ENCODE assay signal across 16 cellular contexts in genomic region chr15:85496146-85496545, GRCh38.
DNase-seq lines count a peak whose midpoint lies in the region; ATAC-seq, FAIRE-seq and TF ChIP-seq lines count a peak whose summit lies in the region.
"Had no signal": no experiment of that assay in that cellular context is flagged by ENCODE, and none has a peak within 500 bp of the region (broad histone marks: within the 10 kb centered on the region; RNA-seq: fewer than 3 reads in every experiment).

No MANE protein-coding gene starts in this region.

- peak overlapping the region in 1 of 4 donors; percentile 26 for H3K4me3 Mint-ChIP-seq in CD4-positive, CD25-positive, alpha-beta regulatory T cell
- H3K4me3 Mint-ChIP-seq in endothelial cell (ENCODE audit: unreplicated experiment) (no peak overlapping the region), neural progenitor cell (no peak overlapping the region)

- ATAC-seq in CD4-positive, CD25-positive, alpha-beta regulatory T cell (ENCODE audit: low read depth in 2 of 2), result no peak
- no peak for ATAC-seq in HG02798 (IDR thresholded peaks at IDR 0.05; ENCODE audit: poor library complexity, unreplicated experiment)

- H3K36me3 Mint-ChIP-seq in CD4-positive, CD25-positive, alpha-beta regulatory T cell, result peaks cover 3% of the 10 kb centered on the region
- peaks cover 4% of the 10 kb centered on the region for H3K36me3 Mint-ChIP-seq in endothelial cell (ENCODE audit: low read depth, unreplicated experiment)
- H3K36me3 Mint-ChIP-seq in neural progenitor cell, result peaks cover 3% of the 10 kb centered on the region

- no peak for DNase-seq in CD4-positive, CD25-positive, alpha-beta regulatory T cell
- DNase-seq in endothelial cell (ENCODE audit: low spot score) (no peak), neural progenitor cell (ENCODE audit: low spot score) (no peak), urothelium cell line (ENCODE audit: low spot score) (no peak), NCI-H2029 treated with DMSO at 0.1 percent for 48 hours (lab: John Stamatoyannopoulos, UW) (no peak)
- DNase-seq: Calu3, HCEC 1CT, MV-4-11, NCI-H2029, NCI-H748 treated with DMSO at 0.1 percent for 48 hours had no signal

- no peak overlapping the region for H3K27ac ChIP-seq in CD4-positive, CD25-positive, alpha-beta regulatory T cell (ENCODE audit: insufficient read depth, low read length, poor library complexity, severe bottlenecking)
- H3K27ac ChIP-seq in HUES48 (ENCODE audit: low read depth, low read length) (peak overlapping the region; percentile 47), neural progenitor cell (no peak overlapping the region)
- H3K27ac ChIP-seq: HL-60, SK-N-MC had no signal

- FAIRE-seq in urothelium cell line (lab: Jason Lieb, UNC), result no peak
- FAIRE-seq: HTR-8/SVneo had no signal

- TF ChIP-seq CTCF in endothelial cell (IDR thresholded peaks at IDR 0.05; ENCODE audit: unreplicated experiment) (no peak), neural progenitor cell (IDR thresholded peaks at IDR 0.05) (no peak)

- H3K4me3 ChIP-seq in CD4-positive, CD25-positive, alpha-beta regulatory T cell (ENCODE audit: low read depth, low read length), result no peak overlapping the region
- H3K4me3 ChIP-seq in HUES48 (ENCODE audit: low read depth, low read length), result no peak overlapping the region
- no peak overlapping the region for H3K4me3 ChIP-seq in neural progenitor cell
- H3K4me3 ChIP-seq: SK-N-MC had no signal

- H4K20me1 ChIP-seq in neural progenitor cell (ENCODE audit: low read depth), result peaks cover 81% of the 10 kb centered on the region

- H3F3A ChIP-seq in neural progenitor cell (ENCODE audit: low read depth), result no peaks in the 10 kb centered on the region

- no peaks in the 10 kb centered on the region for H3K27me3 Mint-ChIP-seq in CD4-positive, CD25-positive, alpha-beta regulatory T cell
- H3K27me3 Mint-ChIP-seq in endothelial cell (ENCODE audit: unreplicated experiment), result peaks cover 9% of the 10 kb centered on the region
- peaks cover 2% of the 10 kb centered on the region for H3K27me3 Mint-ChIP-seq in neural progenitor cell (ENCODE audit: insufficient read depth, low read depth)
- H3K27me3 Mint-ChIP-seq: CD4-positive, alpha-beta memory T cell had no signal

- H2AFZ ChIP-seq in neural progenitor cell (replicated peaks), result no peak overlapping the region

- H3K9me3 ChIP-seq in CD4-positive, CD25-positive, alpha-beta regulatory T cell (ENCODE audit: control insufficient read depth in 2 of 2, low read length in 2 of 2), result no peaks in the 10 kb centered on the region
- H3K9me3 ChIP-seq in HUES48 (ENCODE audit: control insufficient read depth, insufficient read depth, low read length) (no peaks in the 10 kb centered on the region), neural progenitor cell (ENCODE audit: low read depth) (no peaks in the 10 kb centered on the region)

- H3K9ac ChIP-seq in HUES48 (ENCODE audit: low read depth, low read length) (no peak overlapping the region), neural progenitor cell (no peak overlapping the region)

- peak overlapping the region; percentile 23 for H3K4me2 ChIP-seq in neural progenitor cell

- no peaks in the 10 kb centered on the region for H3K27me3 ChIP-seq in CD4-positive, CD25-positive, alpha-beta regulatory T cell (ENCODE audit: control insufficient read depth, insufficient read depth, low read length)
- H3K27me3 ChIP-seq in HUES48 (ENCODE audit: control insufficient read depth, insufficient read depth, low read length) (no peaks in the 10 kb centered on the region), neural progenitor cell (no peaks in the 10 kb centered on the region)

- H3K4me1 ChIP-seq in CD4-positive, CD25-positive, alpha-beta regulatory T cell (ENCODE audit: control insufficient read depth, insufficient read depth, low read length, poor library complexity, severe bottlenecking), result peaks cover 31% of the 10 kb centered on the region
- H3K4me1 ChIP-seq in HUES48 (ENCODE audit: control insufficient read depth, insufficient read depth, low read length), result peaks cover 49% of the 10 kb centered on the region
- peaks cover 56% of the 10 kb centered on the region for H3K4me1 ChIP-seq in neural progenitor cell

- H3K27ac Mint-ChIP-seq in CD4-positive, CD25-positive, alpha-beta regulatory T cell, result peak overlapping the region; percentile 7 to 25 (median 18)
- H3K27ac Mint-ChIP-seq in endothelial cell (ENCODE audit: unreplicated experiment) (peak overlapping the region; percentile 81), neural progenitor cell (no peak overlapping the region)

- H3K4me1 Mint-ChIP-seq in CD4-positive, CD25-positive, alpha-beta regulatory T cell, result peaks cover 40 to 79% (median 68%) of the 10 kb centered on the region in 4 donors
- H3K4me1 Mint-ChIP-seq in endothelial cell (ENCODE audit: unreplicated experiment) (peaks cover 66% of the 10 kb centered on the region), neural progenitor cell (peaks cover 71% of the 10 kb centered on the region)

- no peaks in the 10 kb centered on the region for H3K9me3 Mint-ChIP-seq in CD4-positive, CD25-positive, alpha-beta regulatory T cell
- H3K9me3 Mint-ChIP-seq in endothelial cell (ENCODE audit: unreplicated experiment) (no peaks in the 10 kb centered on the region), neural progenitor cell (no peaks in the 10 kb centered on the region)
- H3K9me3 Mint-ChIP-seq: CD4-positive, alpha-beta memory T cell had no signal

- H3K36me3 ChIP-seq in CD4-positive, CD25-positive, alpha-beta regulatory T cell (ENCODE audit: control insufficient read depth, insufficient read depth, low read length), result no peaks in the 10 kb centered on the region
- H3K36me3 ChIP-seq in HUES48 (ENCODE audit: control insufficient read depth, insufficient read depth, low read length) (no peaks in the 10 kb centered on the region), neural progenitor cell (no peaks in the 10 kb centered on the region)

- H3K79me2 ChIP-seq in neural progenitor cell (ENCODE audit: low read depth), result peaks cover 80% of the 10 kb centered on the region
